In the genomic region with DNA sequence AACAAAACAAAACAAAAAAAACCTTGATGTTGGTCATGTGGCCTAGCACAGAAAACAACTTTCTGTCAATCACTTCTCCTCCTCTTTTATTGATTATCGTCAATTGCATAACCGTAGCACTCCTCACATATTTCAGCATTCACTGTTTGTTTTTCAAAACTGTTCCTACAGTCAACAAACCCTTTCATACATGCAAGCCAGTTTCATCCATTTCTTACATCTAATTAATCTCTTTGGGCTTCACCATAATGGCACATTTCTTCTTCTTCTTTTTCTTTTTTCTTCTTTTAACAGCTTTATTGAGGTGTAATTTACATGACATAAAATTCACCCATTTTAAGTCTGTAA, we compare ENCODE assay signal across 23 cellular contexts.
DNase-seq lines count a peak whose midpoint lies in the region; ATAC-seq and TF ChIP-seq lines count a peak whose summit lies in the region.
"Had no signal": no experiment of that assay in that cellular context is flagged by ENCODE, and none has a peak within 500 bp of the region (broad histone marks: within the 10 kb centered on the region; RNA-seq: fewer than 3 reads in every experiment).

No MANE protein-coding gene starts in this region.

- peaks cover 4% of the 10 kb centered on the region for H3K4me1 Mint-ChIP-seq in CD4-positive, alpha-beta T cell (ENCODE audit: low read depth)
- H3K4me1 Mint-ChIP-seq: B cell; CD4-positive, CD25-positive, alpha-beta regulatory T cell had no signal

- 41% methylated on average over 2 of the region's 2 CpGs for WGBS in liver

- H3K27me3 ChIP-seq in liver (ENCODE audit: control insufficient read depth in 4 of 4, insufficient read depth in 4 of 4, low read length in 3 of 4) = no peaks in the 10 kb centered on the region
- H3K27me3 ChIP-seq in CD4-positive, alpha-beta T cell (ENCODE audit: control insufficient read depth, insufficient read depth, low read length) = no peaks in the 10 kb centered on the region
- H3K27me3 ChIP-seq: BLaER1 treated with 17β-estradiol and CSF1 and Interleukin-3, amounts not matched to agents 10 nM and 100 nM had no signal

- ATAC-seq in left lobe of liver = peak; percentile 40
- no peak for ATAC-seq in CD4-positive, alpha-beta T cell (ENCODE audit: poor library complexity)
- ATAC-seq: A549; CD8-positive, alpha-beta T cell; GM12878 had no signal

- CTCF ChIA-PET in CD4-positive, alpha-beta T cell (lab: Charles Lee) = no interaction called here

- H3K36me3 ChIP-seq in liver (ENCODE audit: control insufficient read depth in 4 of 4, insufficient read depth in 3 of 4, low read depth in 1 of 4, low read length in 3 of 4) = no peaks in the 10 kb centered on the region
- H3K36me3 ChIP-seq: BLaER1 treated with 17β-estradiol and CSF1 and Interleukin-3, amounts not matched to agents 10 nM and 100 nM had no signal

- H3K27ac ChIP-seq in C4-2B (peak overlapping the region; percentile 40; the same call in 1 of the 2 replicates), liver (ENCODE audit: low read depth in 1 of 2, low read length in 2 of 2) (peak overlapping the region; percentile 71 to 81)
- H3K27ac ChIP-seq in CD4-positive, alpha-beta T cell (ENCODE audit: low read depth, low read length) = no peak overlapping the region
- H3K27ac ChIP-seq: 22Rv1; A549; BLaER1 treated with 17β-estradiol and CSF1 and Interleukin-3, amounts not matched to agents 10 nM and 100 nM had no signal

- no peaks in the 10 kb centered on the region for H3K9me3 Mint-ChIP-seq in CD4-positive, alpha-beta T cell

- no peaks in the 10 kb centered on the region for H3K27me3 Mint-ChIP-seq in CD4-positive, alpha-beta T cell

- DNase-seq in left lobe of liver (ENCODE audit: low spot score) (no peak), NCI-H2227 (lab: John Stamatoyannopoulos, UW; ENCODE audit: unreplicated experiment) (no peak), COLO668 (lab: John Stamatoyannopoulos, UW; ENCODE audit: unreplicated experiment) (no peak)
- no peak for DNase-seq in CD4-positive, alpha-beta T cell
- DNase-seq: AML-193; CD4-positive, CD25-positive, alpha-beta regulatory T cell; CD8-positive, alpha-beta T cell; COR-L47; DMS 273 treated with DMSO at 0.1 percent for 48 hours; DMS153; DMS53; DMS79; DND-41; EL; GDM1 had no signal

- no peak overlapping the region for H3K9ac ChIP-seq in liver (ENCODE audit: low read depth in 1 of 2, low read length in 2 of 2)
- H3K9ac ChIP-seq: BLaER1 treated with 17β-estradiol and CSF1 and Interleukin-3, amounts not matched to agents 10 nM and 100 nM had no signal

- no peak overlapping the region for H3K27ac Mint-ChIP-seq in CD4-positive, alpha-beta T cell
- H3K27ac Mint-ChIP-seq: B cell; CD4-positive, CD25-positive, alpha-beta regulatory T cell; CD8-positive, alpha-beta T cell had no signal

- H3K4me1 ChIP-seq in liver (ENCODE audit: control insufficient read depth in 4 of 4, insufficient read depth in 4 of 4, low read length in 3 of 4) = peaks cover 9 to 42% (median 31%) of the 10 kb centered on the region in 4 donors
- H3K4me1 ChIP-seq: A549 had no signal

- no peak overlapping the region for H3K4me3 Mint-ChIP-seq in CD4-positive, alpha-beta T cell
- H3K4me3 Mint-ChIP-seq: B cell; CD14-positive monocyte; CD4-positive, CD25-positive, alpha-beta regulatory T cell; CD8-positive, alpha-beta T cell had no signal

- POLR2A ChIA-PET in CD4-positive, alpha-beta T cell (lab: Charles Lee) = no interaction called here

- no peaks in the 10 kb centered on the region for H3K36me3 Mint-ChIP-seq in CD4-positive, alpha-beta T cell (ENCODE audit: low read depth)
- H3K36me3 Mint-ChIP-seq: CD14-positive monocyte; CD4-positive, CD25-positive, alpha-beta regulatory T cell; CD8-positive, alpha-beta T cell had no signal

- TF ChIP-seq RAD21 in liver (IDR thresholded peaks at IDR 0.05) = peak in 1 of 2 donors; percentile 8

- intact Hi-C loops in CD4-positive, alpha-beta T cell (cut with DNase I, micrococcal nuclease) = no loop called here

- TF ChIP-seq CTCF in C4-2B (conservative IDR thresholded peaks at IDR 0.05) (no peak), liver (IDR thresholded peaks at IDR 0.05; ENCODE audit: low read depth, low read length, missing input control) (no peak)
- no peak for TF ChIP-seq CTCF in CD4-positive, alpha-beta T cell (IDR thresholded peaks at IDR 0.05)

- no peaks in the 10 kb centered on the region for H3K9me3 ChIP-seq in liver (ENCODE audit: control insufficient read depth in 4 of 4, low read length in 3 of 4)
- H3K9me3 ChIP-seq in CD4-positive, alpha-beta T cell (ENCODE audit: control insufficient read depth, low read length) = no peaks in the 10 kb centered on the region
- H3K9me3 ChIP-seq: A549 had no signal

- peak overlapping the region in 1 of 3 donors; percentile 6 for H3K4me3 ChIP-seq in liver (ENCODE audit: low read depth in 1 of 3, low read length in 3 of 3)
- H3K4me3 ChIP-seq: A549; BLaER1 treated with 17β-estradiol and CSF1 and Interleukin-3, amounts not matched to agents 10 nM and 100 nM; GM12878 had no signal

TF ChIP-seq in liver, 16 proteins besides CTCF, POLR2A, EP300 and RAD21:
- peak; percentile 43 for TF ChIP-seq YY1 (IDR thresholded peaks at IDR 0.05)
- TF ChIP-seq HNF4G (IDR thresholded peaks at IDR 0.05) = peak; percentile 10
- TF ChIP-seq FOXA1 (IDR thresholded peaks at IDR 0.05) = peak; percentile 95
- no peak for TF ChIP-seq GABPA (IDR thresholded peaks at IDR 0.05 in 1 of 2, conservative IDR thresholded peaks at IDR 0.05 in 1 of 2)
- peak in 1 of 2 donors; percentile 21 for TF ChIP-seq JUND (IDR thresholded peaks at IDR 0.05)
- TF ChIP-seq EGR1 (IDR thresholded peaks at IDR 0.05; ENCODE audit: low read depth in 2 of 2) = peak in 1 of 2 donors; percentile 24
- TF ChIP-seq, protein P1, sequence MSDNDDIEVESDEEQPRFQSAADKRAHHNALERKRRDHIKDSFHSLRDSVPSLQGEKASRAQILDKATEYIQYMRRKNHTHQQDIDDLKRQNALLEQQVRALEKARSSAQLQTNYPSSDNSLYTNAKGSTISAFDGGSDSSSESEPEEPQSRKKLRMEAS (IDR thresholded peaks at IDR 0.05) = peak; percentile 69
- TF ChIP-seq FOXA2 (IDR thresholded peaks at IDR 0.05) = peak; percentile 93
- TF ChIP-seq, protein P2, sequence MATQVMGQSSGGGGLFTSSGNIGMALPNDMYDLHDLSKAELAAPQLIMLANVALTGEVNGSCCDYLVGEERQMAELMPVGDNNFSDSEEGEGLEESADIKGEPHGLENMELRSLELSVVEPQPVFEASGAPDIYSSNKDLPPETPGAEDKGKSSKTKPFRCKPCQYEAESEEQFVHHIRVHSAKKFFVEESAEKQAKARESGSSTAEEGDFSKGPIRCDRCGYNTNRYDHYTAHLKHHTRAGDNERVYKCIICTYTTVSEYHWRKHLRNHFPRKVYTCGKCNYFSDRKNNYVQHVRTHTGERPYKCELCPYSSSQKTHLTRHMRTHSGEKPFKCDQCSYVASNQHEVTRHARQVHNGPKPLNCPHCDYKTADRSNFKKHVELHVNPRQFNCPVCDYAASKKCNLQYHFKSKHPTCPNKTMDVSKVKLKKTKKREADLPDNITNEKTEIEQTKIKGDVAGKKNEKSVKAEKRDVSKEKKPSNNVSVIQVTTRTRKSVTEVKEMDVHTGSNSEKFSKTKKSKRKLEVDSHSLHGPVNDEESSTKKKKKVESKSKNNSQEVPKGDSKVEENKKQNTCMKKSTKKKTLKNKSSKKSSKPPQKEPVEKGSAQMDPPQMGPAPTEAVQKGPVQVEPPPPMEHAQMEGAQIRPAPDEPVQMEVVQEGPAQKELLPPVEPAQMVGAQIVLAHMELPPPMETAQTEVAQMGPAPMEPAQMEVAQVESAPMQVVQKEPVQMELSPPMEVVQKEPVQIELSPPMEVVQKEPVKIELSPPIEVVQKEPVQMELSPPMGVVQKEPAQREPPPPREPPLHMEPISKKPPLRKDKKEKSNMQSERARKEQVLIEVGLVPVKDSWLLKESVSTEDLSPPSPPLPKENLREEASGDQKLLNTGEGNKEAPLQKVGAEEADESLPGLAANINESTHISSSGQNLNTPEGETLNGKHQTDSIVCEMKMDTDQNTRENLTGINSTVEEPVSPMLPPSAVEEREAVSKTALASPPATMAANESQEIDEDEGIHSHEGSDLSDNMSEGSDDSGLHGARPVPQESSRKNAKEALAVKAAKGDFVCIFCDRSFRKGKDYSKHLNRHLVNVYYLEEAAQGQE (IDR thresholded peaks at IDR 0.05) = peak; percentile 11
- TF ChIP-seq TAF1 (conservative IDR thresholded peaks at IDR 0.05) = no peak
- TF ChIP-seq RXRA (IDR thresholded peaks at IDR 0.05) = peak; percentile 31 to 59
- TF ChIP-seq SP1 (IDR thresholded peaks at IDR 0.05) = peak; percentile 65
- TF ChIP-seq, protein P3, sequence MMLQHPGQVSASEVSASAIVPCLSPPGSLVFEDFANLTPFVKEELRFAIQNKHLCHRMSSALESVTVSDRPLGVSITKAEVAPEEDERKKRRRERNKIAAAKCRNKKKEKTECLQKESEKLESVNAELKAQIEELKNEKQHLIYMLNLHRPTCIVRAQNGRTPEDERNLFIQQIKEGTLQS (IDR thresholded peaks at IDR 0.05) = peak; percentile 51
- TF ChIP-seq NR2F2 (IDR thresholded peaks at IDR 0.05) = no peak
- TF ChIP-seq, protein P4, sequence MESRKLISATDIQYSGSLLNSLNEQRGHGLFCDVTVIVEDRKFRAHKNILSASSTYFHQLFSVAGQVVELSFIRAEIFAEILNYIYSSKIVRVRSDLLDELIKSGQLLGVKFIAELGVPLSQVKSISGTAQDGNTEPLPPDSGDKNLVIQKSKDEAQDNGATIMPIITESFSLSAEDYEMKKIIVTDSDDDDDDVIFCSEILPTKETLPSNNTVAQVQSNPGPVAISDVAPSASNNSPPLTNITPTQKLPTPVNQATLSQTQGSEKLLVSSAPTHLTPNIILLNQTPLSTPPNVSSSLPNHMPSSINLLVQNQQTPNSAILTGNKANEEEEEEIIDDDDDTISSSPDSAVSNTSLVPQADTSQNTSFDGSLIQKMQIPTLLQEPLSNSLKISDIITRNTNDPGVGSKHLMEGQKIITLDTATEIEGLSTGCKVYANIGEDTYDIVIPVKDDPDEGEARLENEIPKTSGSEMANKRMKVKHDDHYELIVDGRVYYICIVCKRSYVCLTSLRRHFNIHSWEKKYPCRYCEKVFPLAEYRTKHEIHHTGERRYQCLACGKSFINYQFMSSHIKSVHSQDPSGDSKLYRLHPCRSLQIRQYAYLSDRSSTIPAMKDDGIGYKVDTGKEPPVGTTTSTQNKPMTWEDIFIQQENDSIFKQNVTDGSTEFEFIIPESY (IDR thresholded peaks at IDR 0.05) = peak; percentile 54
- peak in 1 of 2 donors; percentile 54 for TF ChIP-seq HNF4A (conservative IDR thresholded peaks at IDR 0.05)
